ENCODE assay signal across 11 cellular contexts in genomic region chr1:155930725-155931124, GRCh38. TPM values are rescaled to one million over a fixed set of nuclear protein-coding genes. Genes with fewer than 3 reads are reported as not detected.
A peak's percentile ranks its signal among the peaks of the same experiment; 100 is the strongest.
DNase-seq lines count a peak whose midpoint lies in the region; ATAC-seq and TF ChIP-seq lines count a peak whose summit lies in the region.
"Not testable (repeated sequence)": the region's sequence is repeated elsewhere in the genome, so short reads cannot be mapped to it uniquely, and the experiment has no call there.
"Had no signal": no experiment of that assay in that cellular context is flagged by ENCODE, and none has a peak within 500 bp of the region (broad histone marks: within the 10 kb centered on the region; RNA-seq: fewer than 3 reads in every experiment).

No MANE protein-coding gene starts in this region.

- not testable (repeated sequence) for ATAC-seq in activated T-cell treated with anti-CD3 and anti-CD28 coated beads, Interleukin-2, amount 50 U/mL, for 72 hours (replicated peaks in 1 of 2); heart left ventricle; naive thymus-derived CD4-positive, alpha-beta T cell

- peaks cover 77% of the 10 kb centered on the region for H3K79me2 ChIP-seq in smooth muscle cell (ENCODE audit: low read depth)

- H3K4me3 Mint-ChIP-seq in activated T-cell treated with anti-CD3 and anti-CD28 coated beads, Interleukin-2, amount 50 U/mL, for 72 hours: peak overlapping the region; percentile 74 to 90
- peak overlapping the region in 9 of 10 donors; percentile 45 to 77 (median 61) for H3K4me3 Mint-ChIP-seq in naive thymus-derived CD4-positive, alpha-beta T cell

- intact Hi-C loops in A673 (cut with micrococcal nuclease; ENCODE audit: unreplicated experiment); colonic mucosa (cut with DNase I): not testable (repeated sequence)
- intact Hi-C loops in heart left ventricle (cut with DNase I): loop anchor here in 4 of 10 donors (5.0 to 10.0 kb wide), 3 partner anchors 73 to 134 kb away; partner anchors contain the start of genes LAMTOR2 (in 2 of the 4), UBQLN4 (in 2 of the 4), GON4L (in 1 of the 4) and RAB25 (in 1 of the 4)
- intact Hi-C loops in naive thymus-derived CD4-positive, alpha-beta T cell (cut with micrococcal nuclease): loop anchor here in 1 of 2 donors (5.0 kb wide), 1 partner anchor 407 kb away; the partner anchor contains the start of genes CCT3 and TSACC

- H3K27ac ChIP-seq in A673 (ENCODE audit: low read depth, low read length, poor library complexity, severe bottlenecking); SK-N-MC; heart left ventricle; naive thymus-derived CD4-positive, alpha-beta T cell (ENCODE audit: low read depth, low read length): not testable (repeated sequence)
- H3K27ac ChIP-seq in HEK293 (ENCODE audit: extremely low read depth, low read depth, low read length): 0 out of 2 replicates have a peak overlapping the region, but pooled peaks have one; percentile 11
- H3K27ac ChIP-seq in colonic mucosa: peak overlapping the region; percentile 46
- H3K27ac ChIP-seq in smooth muscle cell (ENCODE audit: low read depth): peak overlapping the region; percentile 81

- TF ChIP-seq CTCF in A673 (conservative IDR thresholded peaks at IDR 0.05; ENCODE audit: low read depth, low read length); HEK293 (tag by site-specific recombination; IDR thresholded peaks at IDR 0.05); colonic mucosa (IDR thresholded peaks at IDR 0.05); heart left ventricle (IDR thresholded peaks at IDR 0.05); smooth muscle cell (IDR thresholded peaks at IDR 0.05; ENCODE audit: borderline replicate concordance, insufficient read depth, poor library complexity, severe bottlenecking): not testable (repeated sequence)

- H3K4me3 ChIP-seq in A673 (ENCODE audit: low read depth, low read length, poor library complexity, severe bottlenecking) (peak overlapping the region; percentile 67), SK-N-MC (peak overlapping the region; percentile 21; the same call in 1 of the 2 replicates), colonic mucosa (peak overlapping the region; percentile 11), heart left ventricle (peak overlapping the region in 9 of 12 donors; percentile 0 to 71 (median 11))
- not testable (repeated sequence) for H3K4me3 ChIP-seq in HEK293 (ENCODE audit: low read depth, low read length); naive thymus-derived CD4-positive, alpha-beta T cell (ENCODE audit: low read length); smooth muscle cell

- peak overlapping the region; percentile 99 for H3K4me2 ChIP-seq in smooth muscle cell

- not testable (repeated sequence) for BruUV-seq in A673 (replicated peaks; lab: Mats Ljungman, UMichigan)

- H3K9ac ChIP-seq in SK-N-MC (ENCODE audit: insufficient read length): not testable (repeated sequence)
- H3K9ac ChIP-seq in colonic mucosa (ENCODE audit: low read depth in 2 of 2, low read length in 2 of 2) (peak overlapping the region; percentile 18 to 66), smooth muscle cell (ENCODE audit: low read depth) (peak overlapping the region; percentile 96)

- H3K36me3 ChIP-seq in A673 (ENCODE audit: insufficient read depth, low read length, poor library complexity, severe bottlenecking) (peaks cover 79% of the 10 kb centered on the region), HEK293 (ENCODE audit: control insufficient read depth in 2 of 2, insufficient read depth in 1 of 2, low read length in 2 of 2) (peaks cover 64 to 81% of the 10 kb centered on the region in 2 experiments), SK-N-MC (ENCODE audit: insufficient read depth, low read length) (peaks cover 79% of the 10 kb centered on the region), colonic mucosa (peaks cover 13% of the 10 kb centered on the region), heart left ventricle (peaks cover 0 to 79% (median 74%) of the 10 kb centered on the region in 9 donors), smooth muscle cell (ENCODE audit: low read depth) (peaks cover 18% of the 10 kb centered on the region)
- H3K36me3 ChIP-seq in naive thymus-derived CD4-positive, alpha-beta T cell (ENCODE audit: control insufficient read depth in 2 of 3, insufficient read depth in 3 of 3, low read length in 3 of 3): peaks cover 33 to 66% (median 34%) of the 10 kb centered on the region in 3 experiments

- H3K4me1 Mint-ChIP-seq in activated T-cell treated with anti-CD3 and anti-CD28 coated beads, Interleukin-2, amount 50 U/mL, for 72 hours (ENCODE audit: low read depth): peaks cover 44% of the 10 kb centered on the region
- H3K4me1 Mint-ChIP-seq in naive thymus-derived CD4-positive, alpha-beta T cell: peaks cover 8 to 41% (median 30%) of the 10 kb centered on the region in 7 donors

- H3K27me3 ChIP-seq in A673 (replicated peaks; ENCODE audit: insufficient read depth, low read depth, low read length, poor library complexity); colonic mucosa; heart left ventricle; naive thymus-derived CD4-positive, alpha-beta T cell (ENCODE audit: control insufficient read depth in 2 of 2, insufficient read depth in 2 of 2, low read length in 2 of 2); smooth muscle cell (ENCODE audit: low read depth): not testable (repeated sequence)

- peak overlapping the region; percentile 94 for H3K27ac Mint-ChIP-seq in activated T-cell treated with anti-CD3 and anti-CD28 coated beads, Interleukin-2, amount 50 U/mL, for 72 hours
- H3K27ac Mint-ChIP-seq in naive thymus-derived CD4-positive, alpha-beta T cell: peak overlapping the region in 5 of 9 donors; percentile 28 to 89 (median 63)

- not testable (repeated sequence) for H3K9me3 Mint-ChIP-seq in activated T-cell treated with anti-CD3 and anti-CD28 coated beads, Interleukin-2, amount 50 U/mL, for 72 hours; naive thymus-derived CD4-positive, alpha-beta T cell

- 62 to 68% (median 63%) methylated on average over 10 of the region's 10 CpGs for WGBS in heart left ventricle, 4 donors
- WGBS in smooth muscle cell (ENCODE audit: low lambda C conversion rate): 89% methylated on average over 10 of the region's 10 CpGs

- POLR2A ChIA-PET in A673 (lab: Charles Lee; ENCODE audit: low non-redundant PET): not testable (repeated sequence)
- POLR2A ChIA-PET in HEK293 (lab: Yijun Ruan, JAX): interaction anchor here (0.7 to 3.0 kb wide), 3 partner anchors 15 to 18 kb away, joined by 3 to 9 read pairs (median 7); no protein-coding TSS in a partner anchor
- POLR2A ChIA-PET in naive thymus-derived CD4-positive, alpha-beta T cell (lab: Charles Lee): interaction anchor here (1.6 kb wide), 1 partner anchor 10 kb away, joined by 7 read pairs; no protein-coding TSS in a partner anchor

- CTCF ChIA-PET in A673 (lab: Charles Lee); naive thymus-derived CD4-positive, alpha-beta T cell (lab: Charles Lee): not testable (repeated sequence)
- CTCF ChIA-PET in HEK293 (lab: Yijun Ruan, JAX): interaction anchor here (0.6 to 1.9 kb wide), 6 partner anchors 9 to 200 kb away, joined by 3 to 8 read pairs (median 5); no protein-coding TSS in a partner anchor

- H3K4me1 ChIP-seq in A673 (ENCODE audit: insufficient read depth, low read length, poor library complexity, severe bottlenecking) (peaks cover 32% of the 10 kb centered on the region), colonic mucosa (peaks cover 18% of the 10 kb centered on the region), heart left ventricle (peaks cover 25 to 55% (median 37%) of the 10 kb centered on the region in 12 donors), smooth muscle cell (ENCODE audit: low read depth) (peaks cover 30% of the 10 kb centered on the region)
- not testable (repeated sequence) for H3K4me1 ChIP-seq in HEK293 (ENCODE audit: control insufficient read depth, insufficient read depth, low read length)
- peaks cover 40 to 42% of the 10 kb centered on the region in 2 donors for H3K4me1 ChIP-seq in naive thymus-derived CD4-positive, alpha-beta T cell (ENCODE audit: control insufficient read depth in 2 of 2, insufficient read depth in 2 of 2, low read length in 2 of 2)

- not testable (repeated sequence) for H2AFZ ChIP-seq in smooth muscle cell (ENCODE audit: low read depth)

- DNase-seq in A673 (ENCODE audit: low spot score); SK-N-MC (ENCODE audit: low read depth, low spot score); activated T-cell treated with anti-CD3 and anti-CD28 coated beads, Interleukin-2, amount 50 U/mL, for 72 hours; colonic mucosa; heart left ventricle; naive thymus-derived CD4-positive, alpha-beta T cell; smooth muscle cell (lab: John Stamatoyannopoulos, UW; ENCODE audit: unreplicated experiment): not testable (repeated sequence)

- H3K9me3 ChIP-seq in A673 (ENCODE audit: low read depth, low read length, poor library complexity, severe bottlenecking); HEK293 (ENCODE audit: control insufficient read depth, insufficient read depth, low read depth, low read length); SK-N-MC (ENCODE audit: low read depth, low read length); colonic mucosa; heart left ventricle; naive thymus-derived CD4-positive, alpha-beta T cell (ENCODE audit: control insufficient read depth in 2 of 3, low read length in 3 of 3); smooth muscle cell (replicated peaks; ENCODE audit: low read depth): not testable (repeated sequence)

- TF ChIP-seq POLR2A in heart left ventricle (IDR thresholded peaks at IDR 0.05): not testable (repeated sequence)

- not testable (repeated sequence) for H3K27me3 Mint-ChIP-seq in activated T-cell treated with anti-CD3 and anti-CD28 coated beads, Interleukin-2, amount 50 U/mL, for 72 hours (ENCODE audit: low read depth); naive thymus-derived CD4-positive, alpha-beta T cell

- H3K36me3 Mint-ChIP-seq in activated T-cell treated with anti-CD3 and anti-CD28 coated beads, Interleukin-2, amount 50 U/mL, for 72 hours (ENCODE audit: insufficient read depth in 2 of 2): peaks cover 8 to 45% of the 10 kb centered on the region in 2 donors
- H3K36me3 Mint-ChIP-seq in naive thymus-derived CD4-positive, alpha-beta T cell: peaks cover 6 to 35% (median 20%) of the 10 kb centered on the region in 5 donors

- H3F3A ChIP-seq in smooth muscle cell (ENCODE audit: low read depth): peaks cover 11% of the 10 kb centered on the region

- peaks cover 75% of the 10 kb centered on the region for H4K20me1 ChIP-seq in smooth muscle cell (ENCODE audit: low read depth)

RNA-seq across cellular contexts. Expression of gene KHDC4, which starts 3.5 kb away (rescaled TPM):
- total RNA-seq in A673 (2021) (92.7 and 93.3 TPM in 2 replicates), colonic mucosa (10 to 100 TPM; 42.5 to 56.0 TPM), heart left ventricle (10 to 100 TPM; 16.9 to 28.0 (median 22.6) TPM), smooth muscle cell (35.6 and 41.7 TPM in 2 replicates)
- total RNA-seq in activated T-cell treated with anti-CD3 and anti-CD28 coated beads, Interleukin-2, amount 50 U/mL, for 72 hours: 10 to 100 TPM; 93.3 to 98.7 TPM
- polyA plus RNA-seq in heart left ventricle (10 to 100 TPM; 17.4 to 19.1 TPM), smooth muscle cell (14.9 and 18.3 TPM in 2 replicates)
- total RNA-seq in naive thymus-derived CD4-positive, alpha-beta T cell: 100 to 1,000 TPM in 2 of 5 experiments, 10 to 100 TPM in 3; 64.6 to 117 (median 79.8) TPM
- 1 to 10 TPM; 8.1 to 9.3 TPM for polyA plus RNA-seq in naive thymus-derived CD4-positive, alpha-beta T cell

RNA-seq across cellular contexts. Expression of gene RXFP4, which starts 10.7 kb away (rescaled TPM):
- total RNA-seq in A673 (2021) (not detected in 2 replicates), colonic mucosa (1 to 10 TPM; 4.2 to 4.6 TPM), heart left ventricle (not detected), smooth muscle cell (not detected in 2 replicates)
- not detected for total RNA-seq in activated T-cell treated with anti-CD3 and anti-CD28 coated beads, Interleukin-2, amount 50 U/mL, for 72 hours
- polyA plus RNA-seq in heart left ventricle (under 1 TPM in 1 of 2 donors, not detected in 1; 0.07 TPM), smooth muscle cell (0.66 and 1.5 TPM in 2 replicates)
- total RNA-seq in naive thymus-derived CD4-positive, alpha-beta T cell: not detected
- 1 to 10 TPM in 1 of 2 donors, under 1 TPM in 1; 0.60 to 1.3 TPM for polyA plus RNA-seq in naive thymus-derived CD4-positive, alpha-beta T cell
- total RNA-seq: foreskin keratinocyte, left lung, sciatic nerve had no signal
- polyA plus RNA-seq: foreskin keratinocyte had no signal

RNA-seq across cellular contexts. Expression of gene RIT1, which starts 19.6 kb away (rescaled TPM):
- total RNA-seq in A673 (2021) (27.5 and 29.6 TPM in 2 replicates), colonic mucosa (10 to 100 TPM; 14.6 to 51.7 TPM), heart left ventricle (10 to 100 TPM; 15.1 to 33.3 (median 20.0) TPM), smooth muscle cell (59.6 and 65.3 TPM in 2 replicates)
- 10 to 100 TPM; 31.7 to 33.8 TPM for total RNA-seq in activated T-cell treated with anti-CD3 and anti-CD28 coated beads, Interleukin-2, amount 50 U/mL, for 72 hours
- polyA plus RNA-seq in heart left ventricle (10 to 100 TPM in 1 of 2 donors, 1 to 10 TPM in 1; 8.1 to 20.1 TPM), smooth muscle cell (63.6 and 64.4 TPM in 2 replicates)
- 10 to 100 TPM; 34.0 to 83.9 (median 41.4) TPM for total RNA-seq in naive thymus-derived CD4-positive, alpha-beta T cell
- 10 to 100 TPM; 19.1 to 19.7 TPM for polyA plus RNA-seq in naive thymus-derived CD4-positive, alpha-beta T cell

RNA-seq across cellular contexts. Expression of gene ARHGEF2, which starts 47.6 kb away (rescaled TPM):
- total RNA-seq in A673 (2021) (148 and 161 TPM in 2 replicates), colonic mucosa (10 to 100 TPM; 91.9 to 92.6 TPM), heart left ventricle (10 to 100 TPM; 34.7 to 98.6 (median 61.6) TPM), smooth muscle cell (30.2 and 58.0 TPM in 2 replicates)
- 100 to 1,000 TPM; 152 to 163 TPM for total RNA-seq in activated T-cell treated with anti-CD3 and anti-CD28 coated beads, Interleukin-2, amount 50 U/mL, for 72 hours
- polyA plus RNA-seq in heart left ventricle (10 to 100 TPM; 23.9 to 28.8 TPM), smooth muscle cell (21.0 and 24.2 TPM in 2 replicates)
- 100 to 1,000 TPM; 108 to 236 (median 182) TPM for total RNA-seq in naive thymus-derived CD4-positive, alpha-beta T cell
- 10 to 100 TPM; 17.0 to 28.5 TPM for polyA plus RNA-seq in naive thymus-derived CD4-positive, alpha-beta T cell
